ENCODE assay signal across 8 cellular contexts in the genomic region with DNA sequence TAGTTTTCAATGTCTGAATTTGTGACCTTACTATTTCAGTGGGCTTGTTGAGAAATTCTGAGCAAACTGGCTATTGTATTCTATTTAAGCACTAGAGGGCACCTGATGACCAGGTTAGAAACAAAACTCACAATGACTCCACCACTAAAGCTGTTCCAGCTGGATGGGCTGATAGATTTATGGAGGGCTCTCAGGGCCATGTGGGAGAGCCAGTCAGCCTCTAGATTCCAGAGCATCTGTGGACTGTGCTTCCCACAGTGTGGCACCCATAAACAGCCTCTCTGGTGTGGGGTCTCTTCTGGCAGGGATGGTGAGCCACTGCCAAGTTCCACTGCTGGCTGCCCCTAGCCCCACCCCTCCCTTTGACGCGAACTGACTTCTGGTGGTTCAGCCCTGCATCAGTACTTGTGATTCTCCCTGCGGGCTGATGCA. TPM values are rescaled to one million over a fixed set of nuclear protein-coding genes. Genes with fewer than 3 reads are reported as not detected.
DNase-seq lines count a peak whose midpoint lies in the region; ATAC-seq and TF ChIP-seq lines count a peak whose summit lies in the region.

No MANE protein-coding gene starts in this region.

- no peaks in the 10 kb centered on the region for H3K27me3 ChIP-seq in esophagus squamous epithelium

- H3K27ac ChIP-seq in esophagus squamous epithelium, result no peak overlapping the region

- intact Hi-C loops in mucosa of descending colon (cut with DNase I, micrococcal nuclease), result no loop called here
- intact Hi-C loops in esophagus squamous epithelium (cut with DNase I), result no loop called here

- peak; percentile 36 for ATAC-seq in mucosa of descending colon
- ATAC-seq in GM19452 (IDR thresholded peaks at IDR 0.05; ENCODE audit: unreplicated experiment), result no peak

- TF ChIP-seq POLR2A in esophagus squamous epithelium (IDR thresholded peaks at IDR 0.05), result no peak

- H3K36me3 ChIP-seq in mucosa of descending colon (ENCODE audit: low read depth) (no peaks in the 10 kb centered on the region), esophagus squamous epithelium (no peaks in the 10 kb centered on the region)

- TF ChIP-seq CTCF in GM12864 (IDR thresholded peaks at IDR 0.05; ENCODE audit: low read depth, low read length, missing control alignments), result peak; percentile 10
- no peak for TF ChIP-seq CTCF in mucosa of descending colon (IDR thresholded peaks at IDR 0.05)
- TF ChIP-seq CTCF in esophagus squamous epithelium (IDR thresholded peaks at IDR 0.05), result peak in 1 of 6 experiments; percentile 4

- DNase-seq in GM12864 (ENCODE audit: low read depth) (no peak), NCI-H1694 treated with DMSO at 0.1 percent for 48 hours (lab: John Stamatoyannopoulos, UW) (peak; percentile 82), amniotic epithelial cell (ENCODE audit: low read depth) (peak; percentile 68), mucosa of descending colon (no peak), NOMO-1 treated with DMSO at 0.1 percent for 48 hours (lab: John Stamatoyannopoulos, UW; ENCODE audit: unreplicated experiment) (no peak), esophagus squamous epithelium (lab: John Stamatoyannopoulos, UW) (no peak)
- no peak for DNase-seq in NK-92 treated with Interleukin-12 subunit alpha and Interleukin-12 subunit beta, amount 100 ng/mL, for 24 hours (lab: John Stamatoyannopoulos, UW)

- WGBS in esophagus squamous epithelium, 2 donors, result 55 to 93% methylated on average over 2 to 3 of the region's 3 CpGs

- H3K4me3 ChIP-seq in GM12864 (ENCODE audit: low read depth, low read length) (no peak overlapping the region), mucosa of descending colon (no peak overlapping the region), esophagus squamous epithelium (no peak overlapping the region)

- H3K9me3 ChIP-seq in mucosa of descending colon (peaks cover 6% of the 10 kb centered on the region), esophagus squamous epithelium (no peaks in the 10 kb centered on the region)

- H3K4me1 ChIP-seq in mucosa of descending colon (ENCODE audit: low read depth) (no peaks in the 10 kb centered on the region), esophagus squamous epithelium (no peaks in the 10 kb centered on the region)

RNA-seq across cellular contexts. Expression of a gene that starts 29.2 kb away (rescaled TPM):
- total RNA-seq in mucosa of descending colon (not detected), esophagus squamous epithelium (under 1 TPM in 1 of 4 donors, not detected in 3; 0.85 TPM)

Comparison
In these comparisons a context has a peak if more than half of its experiments do, and no peak if none do; other contexts are left out.
1. DNase-seq: peak in NCI-H1694 treated with DMSO at 0.1 percent for 48 hours (single experiment) and amniotic epithelial cell (single experiment); none in GM12864 (single experiment), mucosa of descending colon (0 of 3), NOMO-1 treated with DMSO at 0.1 percent for 48 hours (single experiment), NK-92 treated with Interleukin-12 subunit alpha and Interleukin-12 subunit beta, amount 100 ng/mL, for 24 hours (single experiment) and esophagus squamous epithelium (single experiment).